ENCODE assay signal across 1 cellular context in the genomic region with DNA sequence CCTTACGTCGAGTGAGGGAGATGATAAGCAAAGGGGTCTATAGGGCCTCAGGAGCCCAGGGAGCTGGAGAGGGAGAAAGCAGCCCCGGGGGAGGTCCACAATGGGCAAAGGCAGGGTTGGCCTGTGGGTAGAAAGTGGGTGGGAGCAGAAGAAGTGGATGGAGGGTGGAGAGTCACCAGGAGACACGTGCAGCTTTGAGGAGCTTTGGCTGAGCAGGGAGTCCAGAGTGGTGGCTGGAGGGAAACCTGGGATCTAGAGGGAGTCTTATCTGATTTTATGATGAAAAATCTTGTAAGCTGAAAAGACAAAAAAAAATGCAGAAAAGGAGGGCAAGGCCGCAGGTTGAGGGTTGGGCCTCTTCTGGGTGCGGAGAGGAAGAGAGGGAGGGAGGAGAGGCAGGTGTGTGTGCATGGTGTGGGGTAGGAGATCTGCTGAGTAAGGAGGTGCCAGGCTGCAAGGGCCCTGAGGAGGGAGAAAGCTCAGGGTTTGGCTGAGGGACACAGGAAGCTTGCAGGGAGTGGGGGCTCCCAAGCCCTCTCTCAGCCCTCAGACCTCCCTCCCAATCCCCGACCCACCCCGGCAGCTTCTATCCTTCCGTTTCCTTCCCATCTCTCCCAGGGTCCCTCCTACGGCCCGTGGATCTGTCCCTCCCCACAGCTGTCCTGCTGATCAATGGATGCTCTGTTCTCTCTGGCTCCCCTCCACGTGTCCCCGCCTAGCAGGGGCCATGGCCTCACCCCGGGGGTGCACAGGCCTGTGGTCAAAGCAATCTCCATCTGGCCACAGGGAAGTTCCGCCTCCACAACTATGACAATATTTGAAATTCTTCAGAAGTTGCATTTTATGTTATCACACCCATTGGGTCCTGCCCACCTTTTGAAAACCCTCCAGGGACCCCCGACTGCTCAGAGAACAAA.
TF ChIP-seq lines count a peak whose summit lies in the region.

No MANE protein-coding gene starts in this region.

TF ChIP-seq in WTC11, 78 proteins besides CTCF, POLR2A, EP300 and RAD21:
- TF ChIP-seq, protein P1, sequence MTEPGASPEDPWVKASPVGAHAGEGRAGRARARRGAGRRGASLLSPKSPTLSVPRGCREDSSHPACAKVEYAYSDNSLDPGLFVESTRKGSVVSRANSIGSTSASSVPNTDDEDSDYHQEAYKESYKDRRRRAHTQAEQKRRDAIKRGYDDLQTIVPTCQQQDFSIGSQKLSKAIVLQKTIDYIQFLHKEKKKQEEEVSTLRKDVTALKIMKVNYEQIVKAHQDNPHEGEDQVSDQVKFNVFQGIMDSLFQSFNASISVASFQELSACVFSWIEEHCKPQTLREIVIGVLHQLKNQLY (CRISPR knock-in tag; IDR thresholded peaks at IDR 0.05), result no peak
- TF ChIP-seq, protein P2, sequence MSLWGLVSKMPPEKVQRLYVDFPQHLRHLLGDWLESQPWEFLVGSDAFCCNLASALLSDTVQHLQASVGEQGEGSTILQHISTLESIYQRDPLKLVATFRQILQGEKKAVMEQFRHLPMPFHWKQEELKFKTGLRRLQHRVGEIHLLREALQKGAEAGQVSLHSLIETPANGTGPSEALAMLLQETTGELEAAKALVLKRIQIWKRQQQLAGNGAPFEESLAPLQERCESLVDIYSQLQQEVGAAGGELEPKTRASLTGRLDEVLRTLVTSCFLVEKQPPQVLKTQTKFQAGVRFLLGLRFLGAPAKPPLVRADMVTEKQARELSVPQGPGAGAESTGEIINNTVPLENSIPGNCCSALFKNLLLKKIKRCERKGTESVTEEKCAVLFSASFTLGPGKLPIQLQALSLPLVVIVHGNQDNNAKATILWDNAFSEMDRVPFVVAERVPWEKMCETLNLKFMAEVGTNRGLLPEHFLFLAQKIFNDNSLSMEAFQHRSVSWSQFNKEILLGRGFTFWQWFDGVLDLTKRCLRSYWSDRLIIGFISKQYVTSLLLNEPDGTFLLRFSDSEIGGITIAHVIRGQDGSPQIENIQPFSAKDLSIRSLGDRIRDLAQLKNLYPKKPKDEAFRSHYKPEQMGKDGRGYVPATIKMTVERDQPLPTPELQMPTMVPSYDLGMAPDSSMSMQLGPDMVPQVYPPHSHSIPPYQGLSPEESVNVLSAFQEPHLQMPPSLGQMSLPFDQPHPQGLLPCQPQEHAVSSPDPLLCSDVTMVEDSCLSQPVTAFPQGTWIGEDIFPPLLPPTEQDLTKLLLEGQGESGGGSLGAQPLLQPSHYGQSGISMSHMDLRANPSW (CRISPR knock-in tag; conservative IDR thresholded peaks at IDR 0.05; ENCODE audit: low read depth), result no peak
- TF ChIP-seq CBFB (CRISPR knock-in tag; IDR thresholded peaks at IDR 0.05; ENCODE audit: low read depth) (no peak), JAZF1 (CRISPR knock-in tag; IDR thresholded peaks at IDR 0.05) (no peak), RORB (CRISPR knock-in tag; IDR thresholded peaks at IDR 0.05) (no peak), PRRX2 (CRISPR knock-in tag; IDR thresholded peaks at IDR 0.05) (no peak)
